ENCODE assay signal across 8 cellular contexts in the genomic region with DNA sequence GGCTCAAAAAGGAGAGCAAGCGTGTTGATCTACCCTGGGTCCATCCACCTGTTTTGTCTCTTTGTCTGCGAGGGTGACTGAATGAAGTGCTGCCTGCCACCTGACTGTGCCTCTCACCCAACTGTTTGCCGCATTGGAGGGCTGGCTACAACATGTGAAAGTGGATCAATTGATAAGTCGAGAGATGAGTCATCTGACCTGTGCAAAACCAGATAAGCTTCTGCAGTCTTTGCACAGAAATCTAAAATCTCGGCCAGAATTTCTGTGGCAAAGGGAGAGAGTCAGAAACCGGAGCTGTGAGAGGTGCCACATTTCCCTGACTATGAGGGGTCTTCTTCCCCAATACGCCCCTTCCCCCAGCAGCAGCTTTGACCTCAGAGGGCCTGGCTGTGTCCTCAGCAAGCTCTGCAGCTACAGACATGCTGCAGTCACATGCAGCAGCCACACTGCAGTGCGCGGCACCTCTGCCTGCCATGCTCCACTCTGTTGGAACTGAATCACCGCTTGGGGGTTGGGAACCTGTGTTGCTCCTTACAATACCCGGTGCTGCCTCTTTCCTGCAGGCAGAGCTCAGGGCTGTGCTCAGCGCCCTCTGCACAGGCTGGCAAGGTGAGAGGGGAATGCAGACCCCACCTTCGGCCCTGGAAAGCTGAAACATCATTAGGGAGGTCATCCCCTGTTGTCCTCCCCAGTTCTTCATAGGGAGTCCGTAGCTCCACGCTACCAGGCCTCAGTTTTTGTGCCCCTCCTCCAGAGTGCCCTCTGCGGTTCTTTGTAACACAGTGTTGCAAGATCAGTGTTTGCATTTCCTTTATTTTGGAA. TPM values are rescaled to one million over a fixed set of nuclear protein-coding genes. Genes with fewer than 3 reads are reported as not detected.
A peak's percentile ranks its signal among the peaks of the same experiment; 100 is the strongest.
DNase-seq lines count a peak whose midpoint lies in the region; ATAC-seq lines count a peak whose summit lies in the region.
"Had no signal": no experiment of that assay in that cellular context is flagged by ENCODE, and none has a peak within 500 bp of the region (broad histone marks: within the 10 kb centered on the region; RNA-seq: fewer than 3 reads in every experiment).

No MANE protein-coding gene starts in this region.

- no peak overlapping the region for H3K4me3 ChIP-seq in neuronal stem cell (ENCODE audit: low read length in 2 of 2)

- no peaks in the 10 kb centered on the region for H3K36me3 ChIP-seq in neuronal stem cell (replicated peaks in 1 of 2; ENCODE audit: control insufficient read depth in 2 of 2, insufficient read depth in 2 of 2, low read length in 2 of 2)

- no peaks in the 10 kb centered on the region for H3K79me1 ChIP-seq in neuronal stem cell (ENCODE audit: low read depth, low read length)

- WGBS in neuronal stem cell (ENCODE audit: extremely low coverage in 2 of 2, insufficient read length in 2 of 2, insufficient replicate concordance in 1 of 2), 2 donors = no CpG with 5 or more reads among the region's 16 CpGs

- peak overlapping the region; percentile 76 for H2AFZ ChIP-seq in neuronal stem cell (ENCODE audit: low read length)

- H3K18ac ChIP-seq in neuronal stem cell (ENCODE audit: low read length) = peak overlapping the region; percentile 9

- H3K9me3 ChIP-seq in neuronal stem cell (replicated peaks in 1 of 2; ENCODE audit: control insufficient read depth in 2 of 2, insufficient read depth in 1 of 2, low read depth in 1 of 2, low read length in 2 of 2) = no peaks in the 10 kb centered on the region

- H3K27ac ChIP-seq in angular gyrus (ENCODE audit: low read depth, low read length) = peak overlapping the region; percentile 58
- H3K27ac ChIP-seq in neuronal stem cell (replicated peaks; ENCODE audit: low read length) = no peak overlapping the region

- ATAC-seq in GM18502 (IDR thresholded peaks at IDR 0.05; ENCODE audit: poor library complexity, unreplicated experiment) = peak; percentile 47
- ATAC-seq in GM19452 (IDR thresholded peaks at IDR 0.05; ENCODE audit: unreplicated experiment) = no peak

- no peak overlapping the region for H3K23ac ChIP-seq in neuronal stem cell (ENCODE audit: low read depth, low read length, poor library complexity)

- no peak overlapping the region for H3K4ac ChIP-seq in neuronal stem cell (ENCODE audit: low read length)

- H3K4me2 ChIP-seq in neuronal stem cell (ENCODE audit: insufficient read depth, low read length, poor library complexity, severe bottlenecking) = no peak overlapping the region

- H4K8ac ChIP-seq in neuronal stem cell (ENCODE audit: low read depth, low read length) = no peak overlapping the region

- H2BK15ac ChIP-seq in neuronal stem cell (ENCODE audit: low read length) = no peak overlapping the region

- no peak overlapping the region for H2BK12ac ChIP-seq in neuronal stem cell (ENCODE audit: low read length)

- H3K27me3 ChIP-seq in neuronal stem cell (ENCODE audit: control insufficient read depth in 3 of 3, insufficient read depth in 3 of 3, low read depth in 1 of 3, low read length in 3 of 3) = no peaks in the 10 kb centered on the region

- no peak overlapping the region for H2BK120ac ChIP-seq in neuronal stem cell (ENCODE audit: low read depth, low read length)

- H4K91ac ChIP-seq in neuronal stem cell (ENCODE audit: low read depth, low read length, poor library complexity) = no peak overlapping the region

- H3K14ac ChIP-seq in neuronal stem cell (ENCODE audit: low read length) = no peak overlapping the region

- H2AK5ac ChIP-seq in neuronal stem cell (ENCODE audit: low read depth, low read length) = no peak overlapping the region

- peaks cover 11 to 18% of the 10 kb centered on the region in 2 donors for H3K4me1 ChIP-seq in neuronal stem cell (ENCODE audit: control insufficient read depth in 2 of 2, insufficient read depth in 1 of 2, low read depth in 1 of 2, low read length in 2 of 2)

- DNase-seq in NCI-H2029 (lab: John Stamatoyannopoulos, UW) (peak; percentile 47), neuronal stem cell (ENCODE audit: low spot score) (no peak), inferior parietal cortex (ENCODE audit: extremely low spot score) (no peak)
- DNase-seq in NK-92 treated with Interleukin-12 subunit alpha and Interleukin-12 subunit beta, amount 100 ng/mL, for 24 hours (lab: John Stamatoyannopoulos, UW) = no peak
- DNase-seq: T1000 had no signal

- H2BK5ac ChIP-seq in neuronal stem cell (ENCODE audit: low read length) = no peak overlapping the region

- no peak overlapping the region for H3K9ac ChIP-seq in neuronal stem cell (ENCODE audit: low read depth, low read length, poor library complexity)

RNA-seq across cellular contexts. Expression of a gene that starts 16.2 kb away (rescaled TPM):
- polyA plus RNA-seq in neuronal stem cell (2013, experiment 1 of 2) = 2.0 TPM
- polyA plus RNA-seq in neuronal stem cell (2013, experiment 2 of 2) = 2.0 TPM

RNA-seq across cellular contexts. Expression of a gene that starts 43.1 kb away (rescaled TPM):
- 95.4 TPM for polyA plus RNA-seq in neuronal stem cell (2013, experiment 1 of 2)
- 91.8 TPM for polyA plus RNA-seq in neuronal stem cell (2013, experiment 2 of 2)

RNA-seq across cellular contexts. Expression of a gene that starts 43.1 kb away (rescaled TPM):
- polyA plus RNA-seq in neuronal stem cell (2013, experiment 1 of 2) = 23.3 TPM
- 24.2 TPM for polyA plus RNA-seq in neuronal stem cell (2013, experiment 2 of 2)
